Comparison of ENCODE assay signal across 37 cellular contexts in genomic region chr3:119776304-119776703, GRCh38. TPM values are rescaled to one million over a fixed set of nuclear protein-coding genes. Genes with fewer than 3 reads are reported as not detected.
"Had no signal": no experiment of that assay in that cellular context is flagged by ENCODE, and none has a peak within 500 bp of the region (broad histone marks: within the 10 kb centered on the region; RNA-seq: fewer than 3 reads in every experiment).

No MANE protein-coding gene starts in this region.

- H3K27ac Mint-ChIP-seq: activated B cell treated with CpG ODN at 0.5 μM for 24 hours; activated CD4-positive, alpha-beta memory T cell treated with anti-CD3 and anti-CD28 coated beads for 36 hours; activated CD4-positive, alpha-beta T cell treated with anti-CD3 and anti-CD28 coated beads, Interleukin-2, amount 10 ng/mL, durations not matched to agents 24 days and 14 days; activated CD8-positive, alpha-beta T cell treated with anti-CD3 and anti-CD28 coated beads for 36 hours; activated naive CD4-positive, alpha-beta T cell treated with anti-CD3 and anti-CD28 coated beads for 36 hours; activated naive CD4-positive, alpha-beta T cell treated with anti-CD3 and anti-CD28 coated beads, Interleukin-2, amount 50 U/mL, for 72 hours; activated naive CD8-positive, alpha-beta T cell treated with anti-CD3 and anti-CD28 coated beads for 36 hours; activated T-cell treated with anti-CD3 and anti-CD28 coated beads, Interleukin-2, amount 50 U/mL, for 72 hours; activated T-helper 1 cell treated with anti-CD3 and anti-CD28 coated beads, Interleukin-12 subunit alpha, Interleukin-12 subunit beta, Interleukin-2, Interleukin-4 antibody, amounts not matched to agents 30 ng/mL and 10 ng/mL and 1 ng/mL, durations not matched to agents 14 hours and 24 hours and 36 hours; activated T-helper 17 cell treated with anti-CD3 and anti-CD28 coated beads, Interleukin-2, amount 50 U/mL, for 72 hours; T-helper 1 cell treated with Interleukin-12 subunit alpha and Interleukin-12 subunit beta and Interleukin-4 antibody, amounts not matched to agents 30 μg/mL and 1 μg/mL, for 36 hours; T-helper 2 cell treated with Interferon-gamma antibody and Interleukin-4, amounts not matched to agents 5 μg/mL and 100 μg/mL, for 36 hours had no signal

- DNase-seq: activated B cell treated with CpG ODN at 0.5 μM for 24 hours; activated CD4-positive, alpha-beta memory T cell treated with anti-CD3 and anti-CD28 coated beads for 36 hours; activated CD4-positive, alpha-beta T cell treated with anti-CD3 and anti-CD28 coated beads for 4 hours; activated CD4-positive, alpha-beta T cell treated with anti-CD3 and anti-CD28 coated beads, Interleukin-2, amount 10 ng/mL, durations not matched to agents 24 days and 14 days; activated CD4-positive, alpha-beta T cell treated with anti-CD3 and anti-CD28 coated beads, Interleukin-2, amount 50 U/mL, for 1 hour; activated CD4-positive, alpha-beta T cell treated with anti-CD3 and anti-CD28 coated beads, Interleukin-2, amount 50 U/mL, for 4 hours; activated CD4-positive, CD25-positive, alpha-beta regulatory T cell treated with anti-CD3 and anti-CD28 coated beads, Interleukin-2, amount 50 U/mL, for 72 hours; activated CD8-positive, alpha-beta memory T cell treated with anti-CD3 and anti-CD28 coated beads, Interleukin-2, amount 50 U/mL, for 4 hours; activated CD8-positive, alpha-beta T cell treated with anti-CD3 and anti-CD28 coated beads for 36 hours; activated effector memory CD4-positive, alpha-beta T cell treated with anti-CD3 and anti-CD28 coated beads, Interleukin-2, amount 50 U/mL, for 16 hours; activated gamma-delta T cell treated with Interleukin-2 at 50 U/mL for 16 hours; activated naive CD4-positive, alpha-beta T cell; activated naive CD4-positive, alpha-beta T cell treated with anti-CD3 and anti-CD28 coated beads for 36 hours; activated naive CD4-positive, alpha-beta T cell treated with anti-CD3 and anti-CD28 coated beads, Interleukin-2, amount 50 U/mL, for 16 hours; activated naive CD8-positive, alpha-beta T cell treated with anti-CD3 and anti-CD28 coated beads for 36 hours; activated T-cell treated with anti-CD3 and anti-CD28 coated beads for 4 hours; activated T-cell treated with anti-CD3 and anti-CD28 coated beads, Interleukin-2, amount 50 U/mL, for 1 hour; activated T-cell treated with anti-CD3 and anti-CD28 coated beads, Interleukin-2, amount 50 U/mL, for 4 hours; activated T-cell treated with anti-CD3 and anti-CD28 coated beads, Interleukin-2, amount 50 U/mL, for 72 hours; adrenal gland; amniotic stem cell; aorta; body of pancreas; brain microvascular endothelial cell; central memory CD4-positive, alpha-beta T cell; T-helper 1 cell; T-helper 2 cell; T-helper 9 cell had no signal

- H3K9me3 ChIP-seq: adrenal gland, body of pancreas had no signal

- H3K4me3 Mint-ChIP-seq: activated B cell treated with CpG ODN at 0.5 μM for 24 hours; activated CD4-positive, alpha-beta memory T cell treated with anti-CD3 and anti-CD28 coated beads for 36 hours; activated CD4-positive, alpha-beta T cell treated with anti-CD3 and anti-CD28 coated beads, Interleukin-2, amount 10 ng/mL, durations not matched to agents 24 days and 14 days; activated CD8-positive, alpha-beta T cell treated with anti-CD3 and anti-CD28 coated beads for 36 hours; activated naive CD4-positive, alpha-beta T cell treated with anti-CD3 and anti-CD28 coated beads for 36 hours; activated naive CD8-positive, alpha-beta T cell treated with anti-CD3 and anti-CD28 coated beads for 36 hours; activated T-cell treated with anti-CD3 and anti-CD28 coated beads, Interleukin-2, amount 50 U/mL, for 4 hours; activated T-cell treated with anti-CD3 and anti-CD28 coated beads, Interleukin-2, amount 50 U/mL, for 72 hours; activated T-helper 1 cell treated with anti-CD3 and anti-CD28 coated beads, Interleukin-12 subunit alpha, Interleukin-12 subunit beta, Interleukin-2, Interleukin-4 antibody, amounts not matched to agents 30 ng/mL and 10 ng/mL and 1 ng/mL, durations not matched to agents 14 hours and 24 hours and 36 hours; activated T-helper 17 cell treated with anti-CD3 and anti-CD28 coated beads, Interleukin-2, amount 50 U/mL, for 72 hours; T-helper 1 cell treated with Interleukin-12 subunit alpha and Interleukin-12 subunit beta and Interleukin-4 antibody, amounts not matched to agents 30 μg/mL and 1 μg/mL, for 36 hours; T-helper 2 cell treated with Interferon-gamma antibody and Interleukin-4, amounts not matched to agents 5 μg/mL and 100 μg/mL, for 36 hours had no signal

- H3K27ac ChIP-seq: adrenal gland, body of pancreas, brain microvascular endothelial cell, breast epithelium, VCaP had no signal

- H3K27me3 ChIP-seq: adrenal gland, body of pancreas, brain microvascular endothelial cell, breast epithelium had no signal

- H3K4me3 ChIP-seq: adrenal gland, body of pancreas, breast epithelium had no signal

- H3K4me1 ChIP-seq: body of pancreas, breast epithelium had no signal

- FAIRE-seq: astrocyte, TTC549 had no signal

- H3K4me1 Mint-ChIP-seq: activated B cell treated with CpG ODN at 0.5 μM for 24 hours; activated T-helper 17 cell treated with anti-CD3 and anti-CD28 coated beads, Interleukin-2, amount 50 U/mL, for 72 hours had no signal

- H3K9me3 Mint-ChIP-seq: T-helper 2 cell treated with Interferon-gamma antibody and Interleukin-4, amounts not matched to agents 5 μg/mL and 100 μg/mL, for 36 hours had no signal

- ATAC-seq: activated CD8-positive, alpha-beta T cell treated with anti-CD3 and anti-CD28 coated beads for 36 hours; activated naive CD4-positive, alpha-beta T cell treated with anti-CD3 and anti-CD28 coated beads, Interleukin-2, amount 50 U/mL, for 72 hours; activated T-cell treated with anti-CD3 and anti-CD28 coated beads, Interleukin-2, amount 50 U/mL, for 4 hours; activated T-cell treated with anti-CD3 and anti-CD28 coated beads, Interleukin-2, amount 50 U/mL, for 72 hours; activated T-helper 17 cell treated with anti-CD3 and anti-CD28 coated beads, Interleukin-2, amount 50 U/mL, for 72 hours; body of pancreas had no signal

- H3K27me3 Mint-ChIP-seq: activated CD8-positive, alpha-beta T cell treated with anti-CD3 and anti-CD28 coated beads for 36 hours; activated naive CD8-positive, alpha-beta T cell treated with anti-CD3 and anti-CD28 coated beads for 36 hours had no signal

- H3K36me3 ChIP-seq: adrenal gland, brain microvascular endothelial cell, breast epithelium had no signal

RNA-seq across cellular contexts. Expression of gene NR1I2, which starts 5.6 kb away (rescaled TPM):
- total RNA-seq: astrocyte had no signal
